ENCODE assay signal across 16 cellular contexts in genomic region chr7:151366872-151367207, GRCh38. TPM values are rescaled to one million over a fixed set of nuclear protein-coding genes. Genes with fewer than 3 reads are reported as not detected.
A peak's percentile ranks its signal among the peaks of the same experiment; 100 is the strongest.
DNase-seq lines count a peak whose midpoint lies in the region; ATAC-seq and TF ChIP-seq lines count a peak whose summit lies in the region.
"Had no signal": no experiment of that assay in that cellular context is flagged by ENCODE, and none has a peak within 500 bp of the region (broad histone marks: within the 10 kb centered on the region; RNA-seq: fewer than 3 reads in every experiment).

No MANE protein-coding gene starts in this region.

- 48 to 80% (median 54%) methylated on average over 5 of the region's 5 CpGs for WGBS in stomach, 5 donors

- H3K27ac Mint-ChIP-seq in neural progenitor cell (no peak overlapping the region), Caco-2 (ENCODE audit: unreplicated experiment) (no peak overlapping the region)
- H3K27ac Mint-ChIP-seq: activated CD4-positive, alpha-beta memory T cell treated with anti-CD3 and anti-CD28 coated beads, Interleukin-2, amount 10 ng/mL, durations not matched to agents 7 days and 5 days; CD4-positive, alpha-beta T cell; T-helper 2 cell treated with Interferon-gamma antibody and Interleukin-4, amounts not matched to agents 5 μg/mL and 100 μg/mL, for 36 hours had no signal

- CTCF ChIA-PET in Caco-2 (lab: Charles Lee) = no interaction called here

- peaks cover 22% of the 10 kb centered on the region for H3K36me3 Mint-ChIP-seq in neural progenitor cell
- peaks cover 23% of the 10 kb centered on the region for H3K36me3 Mint-ChIP-seq in Caco-2 (ENCODE audit: insufficient read depth, unreplicated experiment)

- H3K9me3 Mint-ChIP-seq in neural progenitor cell = no peaks in the 10 kb centered on the region
- H3K9me3 Mint-ChIP-seq in Caco-2 (ENCODE audit: unreplicated experiment) = no peaks in the 10 kb centered on the region
- H3K9me3 Mint-ChIP-seq: activated CD4-positive, alpha-beta memory T cell treated with anti-CD3 and anti-CD28 coated beads, Interleukin-2, amount 10 ng/mL, durations not matched to agents 7 days and 5 days; CD4-positive, alpha-beta T cell; T-helper 2 cell treated with Interferon-gamma antibody and Interleukin-4, amounts not matched to agents 5 μg/mL and 100 μg/mL, for 36 hours had no signal

- TF ChIP-seq EP300 in stomach (IDR thresholded peaks at IDR 0.05) = no peak

- H3F3A ChIP-seq in neural progenitor cell (ENCODE audit: low read depth) = peaks cover 11% of the 10 kb centered on the region

- DNase-seq in GM03348 (ENCODE audit: low spot score) (peak; percentile 83), cardiac fibroblast (ENCODE audit: low read depth in 2 of 2) (peak; percentile 64 to 87), stomach (no peak), neural progenitor cell (ENCODE audit: low spot score) (no peak), Caco-2 (no peak)
- DNase-seq: activated CD4-positive, alpha-beta memory T cell treated with anti-CD3 and anti-CD28 coated beads, Interleukin-2, amount 10 ng/mL, durations not matched to agents 7 days and 5 days; activated gamma-delta T cell treated with Interleukin-2 at 50 U/mL for 16 hours; CD4-positive, alpha-beta T cell; foreskin melanocyte; Kasumi-1; left colon had no signal

- TF ChIP-seq CTCF in cardiac fibroblast (IDR thresholded peaks at IDR 0.05; ENCODE audit: low read depth, low read length) (no peak), stomach (IDR thresholded peaks at IDR 0.05) (no peak), neural progenitor cell (IDR thresholded peaks at IDR 0.05) (no peak), Caco-2 (IDR thresholded peaks at IDR 0.05; ENCODE audit: insufficient read depth in 1 of 2, low read depth in 1 of 2, low read length in 1 of 2, severe bottlenecking in 1 of 2, unreplicated experiment in 1 of 2) (no peak)

- peak overlapping the region; percentile 25; the same call in 1 of the 2 replicates for H3K9ac ChIP-seq in iPS-20b (ENCODE audit: low read depth, low read length)
- no peak overlapping the region for H3K9ac ChIP-seq in neural progenitor cell

- TF ChIP-seq POLR2A in stomach (IDR thresholded peaks at IDR 0.05) = no peak

- no peak overlapping the region for H3K27ac ChIP-seq in iPS-20b (ENCODE audit: low read length)
- H3K27ac ChIP-seq in stomach = peak overlapping the region in 4 of 5 donors; percentile 52 to 80 (median 70)
- no peak overlapping the region for H3K27ac ChIP-seq in neural progenitor cell

- H3K4me1 Mint-ChIP-seq in neural progenitor cell (peaks cover 8% of the 10 kb centered on the region), Caco-2 (ENCODE audit: low read depth, unreplicated experiment) (no peaks in the 10 kb centered on the region)

- H3K79me2 ChIP-seq in neural progenitor cell (ENCODE audit: low read depth) = no peaks in the 10 kb centered on the region

- H4K20me1 ChIP-seq in neural progenitor cell (ENCODE audit: low read depth) = peaks cover 6% of the 10 kb centered on the region

- no peak overlapping the region for H3K4me2 ChIP-seq in neural progenitor cell

- H3K27me3 Mint-ChIP-seq in neural progenitor cell (ENCODE audit: insufficient read depth, low read depth) (peaks cover 5% of the 10 kb centered on the region), Caco-2 (ENCODE audit: insufficient read depth, unreplicated experiment) (no peaks in the 10 kb centered on the region)
- H3K27me3 Mint-ChIP-seq: activated CD4-positive, alpha-beta memory T cell treated with anti-CD3 and anti-CD28 coated beads, Interleukin-2, amount 10 ng/mL, durations not matched to agents 7 days and 5 days; CD4-positive, alpha-beta T cell had no signal

- no peak for ATAC-seq in HG03280 (IDR thresholded peaks at IDR 0.05; ENCODE audit: unreplicated experiment)
- no peak for ATAC-seq in GM21786 (IDR thresholded peaks at IDR 0.05; ENCODE audit: unreplicated experiment)
- ATAC-seq: left colon had no signal

- POLR2A ChIA-PET in Caco-2 (lab: Charles Lee) = no interaction called here

- H3K4me3 ChIP-seq in cardiac fibroblast (replicated peaks in 1 of 2; ENCODE audit: low read depth in 2 of 2, low read length in 2 of 2) (no peak overlapping the region), iPS-20b (ENCODE audit: low read length) (no peak overlapping the region), stomach (no peak overlapping the region), neural progenitor cell (no peak overlapping the region), Caco-2 (ENCODE audit: low read depth, low read length) (no peak overlapping the region)

- no peak overlapping the region for H3K4me3 Mint-ChIP-seq in neural progenitor cell
- H3K4me3 Mint-ChIP-seq in Caco-2 (ENCODE audit: unreplicated experiment) = no peak overlapping the region
- H3K4me3 Mint-ChIP-seq: activated CD4-positive, alpha-beta memory T cell treated with anti-CD3 and anti-CD28 coated beads, Interleukin-2, amount 10 ng/mL, durations not matched to agents 7 days and 5 days; CD4-positive, alpha-beta T cell; T-helper 2 cell treated with Interferon-gamma antibody and Interleukin-4, amounts not matched to agents 5 μg/mL and 100 μg/mL, for 36 hours had no signal

- no TSS peak for BruUV-seq in Caco-2 (replicated peaks; lab: Mats Ljungman, UMichigan)

- no peak overlapping the region for H2AFZ ChIP-seq in neural progenitor cell (replicated peaks)

- H3K4me1 ChIP-seq in iPS-20b (ENCODE audit: insufficient read depth, low read length) = no peaks in the 10 kb centered on the region; the same call in 1 of the 2 replicates
- peaks cover 0 to 32% (median 12%) of the 10 kb centered on the region in 4 donors for H3K4me1 ChIP-seq in stomach
- H3K4me1 ChIP-seq in neural progenitor cell = no peaks in the 10 kb centered on the region
- 0 out of 2 replicates have a peak, but pooled peaks cover 7% of the 10 kb centered on the region for H3K4me1 ChIP-seq in Caco-2

- intact Hi-C loops in stomach (cut with DNase I; ENCODE audit: low total_unique reads) = loop anchor here (5.0 kb wide), 1 partner anchor 80 kb away; no protein-coding TSS in a partner anchor
- intact Hi-C loops in Caco-2 (cut with micrococcal nuclease; ENCODE audit: unreplicated experiment) = loop anchor here (5.0 kb wide), 1 partner anchor 265 kb away; no protein-coding TSS in a partner anchor

- peaks cover 15% of the 10 kb centered on the region for H3K36me3 ChIP-seq in iPS-20b (ENCODE audit: insufficient read depth, low read depth, low read length)
- H3K36me3 ChIP-seq in stomach = peaks cover 8 to 69% (median 58%) of the 10 kb centered on the region in 4 donors
- peaks cover under 1% of the 10 kb centered on the region for H3K36me3 ChIP-seq in neural progenitor cell
- H3K36me3 ChIP-seq in Caco-2 (ENCODE audit: control insufficient read depth, insufficient read depth, low read length) = peaks cover 2% of the 10 kb centered on the region; the same call in 1 of the 2 replicates

- no peaks in the 10 kb centered on the region for H3K9me3 ChIP-seq in iPS-20b (ENCODE audit: insufficient read depth, low read depth, low read length)
- no peaks in the 10 kb centered on the region for H3K9me3 ChIP-seq in stomach
- no peaks in the 10 kb centered on the region for H3K9me3 ChIP-seq in neural progenitor cell (ENCODE audit: low read depth)
- no peaks in the 10 kb centered on the region for H3K9me3 ChIP-seq in Caco-2

- H3K27me3 ChIP-seq in iPS-20b (ENCODE audit: insufficient read depth, low read length) (no peaks in the 10 kb centered on the region), stomach (no peaks in the 10 kb centered on the region), neural progenitor cell (no peaks in the 10 kb centered on the region), Caco-2 (replicated peaks; ENCODE audit: control insufficient read depth, insufficient read depth, low read length) (no peaks in the 10 kb centered on the region)

RNA-seq across cellular contexts. Expression of gene NUB1, which starts 25.2 kb away (rescaled TPM):
- total RNA-seq in stomach = 100 to 1,000 TPM in 1 of 5 donors, 10 to 100 TPM in 4; 16.3 to 121 (median 40.0) TPM
- polyA plus RNA-seq in stomach = 10 to 100 TPM; 22.2 to 31.6 (median 26.5) TPM
- total RNA-seq in neural progenitor cell (ENCODE audit: low replicate concordance) = 56.3 and 61.7 TPM in 2 replicates
- 51.6 and 54.6 TPM in 2 replicates for total RNA-seq in Caco-2 (2022)

RNA-seq across cellular contexts. Expression of gene WDR86, which starts 43.0 kb away (rescaled TPM):
- total RNA-seq in stomach (10 to 100 TPM in 1 of 5 donors, 1 to 10 TPM in 4; 1.2 to 15.8 (median 6.2) TPM), neural progenitor cell (ENCODE audit: low replicate concordance) (15.0 and 33.0 TPM in 2 replicates), Caco-2 (2022) (0.52 and 0.95 TPM in 2 replicates)
- polyA plus RNA-seq in stomach = 1 to 10 TPM; 2.2 to 7.5 (median 4.1) TPM
- total RNA-seq: osteocyte had no signal

Comparison
In these comparisons a context has a peak if more than half of its experiments do, and no peak if none do; other contexts are left out.
1. DNase-seq: peak in GM03348 (single experiment) and cardiac fibroblast (2 of 2); none in stomach (single experiment), neural progenitor cell (single experiment) and Caco-2 (0 of 2).
2. H3K27ac ChIP-seq: peak in stomach (4 of 5); none in iPS-20b (single experiment) and neural progenitor cell (single experiment).